In the genomic region with DNA sequence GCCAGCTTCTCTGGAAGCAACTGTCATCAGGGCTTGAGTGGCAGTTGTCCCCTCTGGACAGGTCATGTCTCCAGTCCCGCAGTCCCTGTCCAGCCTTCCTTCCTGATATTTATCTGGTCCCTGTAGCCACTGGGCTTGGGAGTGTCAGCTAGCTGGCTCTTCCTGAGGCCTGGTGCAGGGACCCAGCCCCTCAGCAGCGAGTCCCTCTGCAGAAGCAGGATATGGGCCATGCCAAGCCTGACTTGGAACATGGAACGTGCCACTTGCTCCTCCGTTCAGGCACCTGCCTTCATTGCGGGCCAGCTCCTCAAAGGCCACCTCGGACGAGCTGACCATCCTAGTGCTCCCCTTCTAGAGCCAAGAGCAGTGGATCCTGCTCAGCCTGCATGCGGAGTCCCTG, we compare ENCODE assay signal across 28 cellular contexts. TPM values are rescaled to one million over a fixed set of nuclear protein-coding genes. Genes with fewer than 3 reads are reported as not detected.
"Had no signal": no experiment of that assay in that cellular context is flagged by ENCODE, and none has a peak within 500 bp of the region (broad histone marks: within the 10 kb centered on the region; RNA-seq: fewer than 3 reads in every experiment).

No MANE protein-coding gene starts in this region.

- FAIRE-seq: colon, frontal cortex had no signal

- H3K4me3 ChIP-seq: adrenal gland, body of pancreas had no signal

- DNase-seq: activated CD4-positive, alpha-beta memory T cell treated with anti-CD3 and anti-CD28 coated beads for 36 hours; activated CD4-positive, alpha-beta T cell treated with anti-CD3 and anti-CD28 coated beads for 36 hours; activated CD4-positive, alpha-beta T cell treated with anti-CD3 and anti-CD28 coated beads, Interleukin-2, amount 10 ng/mL, durations not matched to agents 24 days and 14 days; activated CD4-positive, CD25-positive, alpha-beta regulatory T cell; activated CD4-positive, CD25-positive, alpha-beta regulatory T cell treated with anti-CD3 and anti-CD28 coated beads, Interleukin-2, amount 50 U/mL, for 72 hours; activated CD8-positive, alpha-beta memory T cell treated with anti-CD3 and anti-CD28 coated beads, Interleukin-2, amount 10 ng/mL, durations not matched to agents 7 days and 5 days; activated CD8-positive, alpha-beta memory T cell treated with anti-CD3 and anti-CD28 coated beads, Interleukin-2, amount 50 U/mL, for 4 hours; activated CD8-positive, alpha-beta T cell treated with anti-CD3 and anti-CD28 coated beads, Interleukin-2, amount 10 ng/mL, durations not matched to agents 7 days and 5 days; activated effector memory CD4-positive, alpha-beta T cell treated with anti-CD3 and anti-CD28 coated beads, Interleukin-2, amount 50 U/mL, for 16 hours; activated naive CD4-positive, alpha-beta T cell treated with anti-CD3 and anti-CD28 coated beads for 36 hours; activated naive CD8-positive, alpha-beta T cell treated with anti-CD3 and anti-CD28 coated beads for 36 hours; activated naive CD8-positive, alpha-beta T cell treated with anti-CD3 and anti-CD28 coated beads, Interleukin-2, amount 50 U/mL, for 24 hours; activated T-cell treated with anti-CD3 and anti-CD28 coated beads, Interleukin-2, amount 50 U/mL, for 1 hour; activated T-cell treated with anti-CD3 and anti-CD28 coated beads, Interleukin-2, amount 50 U/mL, for 48 hours; adrenal gland; amygdala; body of pancreas; caudate nucleus; cortex of kidney; dermis blood vessel endothelial cell; effector CD8-positive, alpha-beta T cell; head of caudate nucleus; T-helper 1 cell; T-helper 17 cell had no signal

- H3K9me3 ChIP-seq: adrenal gland, body of pancreas had no signal

- ATAC-seq: activated CD4-positive, alpha-beta T cell treated with anti-CD3 and anti-CD28 coated beads for 36 hours; activated CD8-positive, alpha-beta memory T cell treated with anti-CD3 and anti-CD28 coated beads, Interleukin-2, amount 10 ng/mL, durations not matched to agents 7 days and 5 days; activated CD8-positive, alpha-beta T cell treated with anti-CD3 and anti-CD28 coated beads, Interleukin-2, amount 10 ng/mL, durations not matched to agents 7 days and 5 days; activated naive CD8-positive, alpha-beta T cell treated with anti-CD3 and anti-CD28 coated beads, Interleukin-2, amount 50 U/mL, for 24 hours; body of pancreas; T-helper 17 cell had no signal

- H3K36me3 ChIP-seq: adrenal gland had no signal

- H3K27me3 ChIP-seq: adrenal gland, body of pancreas had no signal

- H3K4me1 ChIP-seq: body of pancreas had no signal

- H3K27ac ChIP-seq: adrenal gland, body of pancreas had no signal

RNA-seq across cellular contexts. Expression of gene DRC3, which starts 26.3 kb away (rescaled TPM):
- total RNA-seq: activated CD8-positive, alpha-beta memory T cell treated with anti-CD3 and anti-CD28 coated beads, Interleukin-2, amount 10 ng/mL, durations not matched to agents 7 days and 5 days; activated T-helper 1 cell treated with anti-CD3 and anti-CD28 coated beads, Interleukin-12 subunit alpha, Interleukin-12 subunit beta, Interleukin-2, Interleukin-4 antibody, amounts not matched to agents 30 ng/mL and 10 ng/mL and 1 ng/mL, durations not matched to agents 14 hours and 24 hours and 36 hours; activated T-helper 2 cell treated with anti-CD3 and anti-CD28 coated beads, Interferon-gamma antibody, Interleukin-2, Interleukin-4, amounts not matched to agents 10 μg/mL and 5 μg/mL and 100 μg/mL, durations not matched to agents 14 hours and 24 hours and 36 hours; T-helper 17 cell had no signal
